19 cellular contexts compared by ENCODE assay signal in the genomic region with DNA sequence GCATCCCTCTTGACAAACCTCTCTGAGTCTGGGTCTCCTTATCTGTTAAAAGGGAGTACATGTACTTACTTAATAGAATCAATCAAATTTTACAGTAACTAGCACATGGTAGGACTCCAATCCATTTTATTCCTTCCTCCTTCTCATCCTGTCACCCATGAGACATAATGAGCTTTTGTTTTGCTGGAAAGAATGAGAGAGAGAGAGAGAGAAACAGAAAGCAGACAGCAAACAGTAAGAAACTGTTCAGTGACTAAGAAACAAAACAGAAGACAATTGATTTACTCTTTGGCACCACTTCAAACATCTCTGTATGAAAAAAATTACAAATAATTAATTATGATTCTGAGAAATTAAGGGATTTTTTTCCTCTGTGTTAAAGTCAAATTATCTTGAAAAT.
"Had no signal": no experiment of that assay in that cellular context is flagged by ENCODE, and none has a peak within 500 bp of the region (broad histone marks: within the 10 kb centered on the region; RNA-seq: fewer than 3 reads in every experiment).

No MANE protein-coding gene starts in this region.

- H3K4me1 ChIP-seq: gastroesophageal sphincter, sigmoid colon, spleen, thyroid gland had no signal

- H3K36me3 Mint-ChIP-seq: activated CD8-positive, alpha-beta memory T cell treated with anti-CD3 and anti-CD28 coated beads, Interleukin-2, amount 10 ng/mL, durations not matched to agents 7 days and 5 days; brain; immature natural killer cell; naive thymus-derived CD8-positive, alpha-beta T cell; T-cell had no signal

- ATAC-seq: activated CD8-positive, alpha-beta memory T cell treated with anti-CD3 and anti-CD28 coated beads, Interleukin-2, amount 10 ng/mL, durations not matched to agents 7 days and 5 days; activated T-helper 17 cell treated with anti-CD3 and anti-CD28 coated beads, Interleukin-2, amount 50 U/mL, for 72 hours; gastroesophageal sphincter; naive thymus-derived CD8-positive, alpha-beta T cell; T-cell had no signal

- H3K27me3 Mint-ChIP-seq: activated CD4-positive, alpha-beta memory T cell treated with anti-CD3 and anti-CD28 coated beads, Interleukin-2, amount 10 ng/mL, durations not matched to agents 7 days and 5 days; activated CD8-positive, alpha-beta memory T cell treated with anti-CD3 and anti-CD28 coated beads, Interleukin-2, amount 10 ng/mL, durations not matched to agents 7 days and 5 days; activated T-helper 17 cell treated with anti-CD3 and anti-CD28 coated beads, Interleukin-2, amount 50 U/mL, for 72 hours; T-cell had no signal

- H3K4me3 Mint-ChIP-seq: activated CD4-positive, alpha-beta memory T cell treated with anti-CD3 and anti-CD28 coated beads, Interleukin-2, amount 10 ng/mL, durations not matched to agents 7 days and 5 days; activated CD8-positive, alpha-beta memory T cell treated with anti-CD3 and anti-CD28 coated beads, Interleukin-2, amount 10 ng/mL, durations not matched to agents 7 days and 5 days; activated T-helper 17 cell treated with anti-CD3 and anti-CD28 coated beads, Interleukin-2, amount 50 U/mL, for 72 hours; brain; immature natural killer cell; naive thymus-derived CD8-positive, alpha-beta T cell; T-cell had no signal

- H3K4me1 Mint-ChIP-seq: activated CD4-positive, alpha-beta memory T cell treated with anti-CD3 and anti-CD28 coated beads, Interleukin-2, amount 10 ng/mL, durations not matched to agents 7 days and 5 days; activated CD8-positive, alpha-beta memory T cell treated with anti-CD3 and anti-CD28 coated beads, Interleukin-2, amount 10 ng/mL, durations not matched to agents 7 days and 5 days; activated T-helper 17 cell treated with anti-CD3 and anti-CD28 coated beads, Interleukin-2, amount 50 U/mL, for 72 hours; brain; immature natural killer cell; naive thymus-derived CD8-positive, alpha-beta T cell; T-cell had no signal

- H3K4me3 ChIP-seq: gastroesophageal sphincter, ovary, sigmoid colon, spleen, thyroid gland had no signal

- H3K27ac ChIP-seq: gastroesophageal sphincter, ovary, sigmoid colon, spleen, thyroid gland had no signal

- H3K36me3 ChIP-seq: gastroesophageal sphincter, ovary, sigmoid colon, spleen, thyroid gland had no signal

- H3K27ac Mint-ChIP-seq: activated CD4-positive, alpha-beta memory T cell treated with anti-CD3 and anti-CD28 coated beads, Interleukin-2, amount 10 ng/mL, durations not matched to agents 7 days and 5 days; activated CD8-positive, alpha-beta memory T cell treated with anti-CD3 and anti-CD28 coated beads, Interleukin-2, amount 10 ng/mL, durations not matched to agents 7 days and 5 days; activated T-helper 17 cell treated with anti-CD3 and anti-CD28 coated beads, Interleukin-2, amount 50 U/mL, for 72 hours; brain; immature natural killer cell; naive thymus-derived CD8-positive, alpha-beta T cell; T-cell had no signal

- DNase-seq: activated CD4-positive, alpha-beta memory T cell treated with anti-CD3 and anti-CD28 coated beads, Interleukin-2, amount 10 ng/mL, durations not matched to agents 7 days and 5 days; activated CD4-positive, alpha-beta T cell treated with anti-CD3 and anti-CD28 coated beads for 48 hours; activated CD4-positive, CD25-positive, alpha-beta regulatory T cell; activated CD8-positive, alpha-beta memory T cell treated with anti-CD3 and anti-CD28 coated beads, Interleukin-2, amount 10 ng/mL, durations not matched to agents 7 days and 5 days; activated naive CD4-positive, alpha-beta T cell treated with Interleukin-2 at 50 U/mL for 16 hours; caudate nucleus; erythroblast; immature natural killer cell; naive thymus-derived CD8-positive, alpha-beta T cell; ovary; sigmoid colon; spleen; stimulated activated CD8-positive, alpha-beta memory T cell treated with anti-CD3 and anti-CD28 coated beads, Interleukin-4, amount 100 ng/mL, for 48 hours; stimulated activated naive CD4-positive, alpha-beta T cell; T-cell; thyroid gland had no signal

- H3K9me3 Mint-ChIP-seq: activated CD4-positive, alpha-beta memory T cell treated with anti-CD3 and anti-CD28 coated beads, Interleukin-2, amount 10 ng/mL, durations not matched to agents 7 days and 5 days had no signal

- H3K9me3 ChIP-seq: gastroesophageal sphincter, ovary, sigmoid colon, thyroid gland had no signal

- H3K27me3 ChIP-seq: gastroesophageal sphincter, ovary, sigmoid colon, spleen, thyroid gland had no signal
